In genomic region chr1:23126200-23126599, GRCh38 we compare ENCODE assay signal across 15 cellular contexts.
"Had no signal": no experiment of that assay in that cellular context is flagged by ENCODE, and none has a peak within 500 bp of the region (broad histone marks: within the 10 kb centered on the region; RNA-seq: fewer than 3 reads in every experiment).

No MANE protein-coding gene starts in this region.

- DNase-seq: activated CD4-positive, alpha-beta T cell treated with anti-CD3 and anti-CD28 coated beads, Interleukin-2, amount 50 U/mL, for 48 hours; activated CD4-positive, CD25-positive, alpha-beta regulatory T cell treated with anti-CD3 and anti-CD28 coated beads, Interleukin-2, amount 50 U/mL, for 72 hours; activated T-cell treated with anti-CD3 and anti-CD28 coated beads, Interleukin-2, amount 50 U/mL, for 48 hours; central memory CD4-positive, alpha-beta T cell; cortex of kidney; effector CD8-positive, alpha-beta T cell; erythroblast; head of caudate nucleus; sigmoid colon; stimulated activated CD4-positive, alpha-beta T cell treated with anti-CD3 and anti-CD28 coated beads, Interleukin-12 subunit alpha, Interleukin-12 subunit beta, amount 100 ng/mL, for 4 hours; stimulated activated CD4-positive, alpha-beta T cell treated with anti-CD3 and anti-CD28 coated beads, Interleukin-2, amount 100 ng/mL, for 48 hours; stimulated activated naive CD8-positive, alpha-beta T cell treated with anti-CD3 and anti-CD28 coated beads, Interleukin-15, Interleukin-2, amounts not matched to agents 100 U/mL and 50 U/mL, for 24 hours; T-helper 2 cell; testis had no signal

- H3K27ac ChIP-seq: sigmoid colon, testis had no signal

- H3K36me3 ChIP-seq: sigmoid colon had no signal

- H3K9me3 ChIP-seq: sigmoid colon, testis had no signal

- H3K4me3 Mint-ChIP-seq: natural killer cell treated with Interleukin-12 subunit alpha and Interleukin-12 subunit beta and Interleukin-15 and Interleukin-18, amount 100 ng/mL, for 72 hours had no signal

- H3K9me3 Mint-ChIP-seq: natural killer cell treated with Interleukin-12 subunit alpha and Interleukin-12 subunit beta and Interleukin-15 and Interleukin-18, amount 100 ng/mL, for 72 hours had no signal

- H3K4me3 ChIP-seq: sigmoid colon, testis had no signal

- H3K27me3 ChIP-seq: sigmoid colon, testis had no signal

- H3K27me3 Mint-ChIP-seq: natural killer cell treated with Interleukin-12 subunit alpha and Interleukin-12 subunit beta and Interleukin-15 and Interleukin-18, amount 100 ng/mL, for 72 hours had no signal

- H3K36me3 Mint-ChIP-seq: natural killer cell treated with Interleukin-12 subunit alpha and Interleukin-12 subunit beta and Interleukin-15 and Interleukin-18, amount 100 ng/mL, for 72 hours had no signal

- ATAC-seq: natural killer cell treated with Interleukin-12 subunit alpha and Interleukin-12 subunit beta and Interleukin-15 and Interleukin-18, amount 100 ng/mL, for 72 hours; stimulated activated naive CD8-positive, alpha-beta T cell treated with anti-CD3 and anti-CD28 coated beads, Interleukin-15, Interleukin-2, amounts not matched to agents 100 U/mL and 50 U/mL, for 24 hours had no signal
